ENCODE assay signal across 16 cellular contexts in genomic region chr6:3616565-3617176, GRCh38.
A peak's percentile ranks its signal among the peaks of the same experiment; 100 is the strongest.
DNase-seq lines count a peak whose midpoint lies in the region; ATAC-seq and TF ChIP-seq lines count a peak whose summit lies in the region.
"Had no signal": no experiment of that assay in that cellular context is flagged by ENCODE, and none has a peak within 500 bp of the region (broad histone marks: within the 10 kb centered on the region; RNA-seq: fewer than 3 reads in every experiment).

No MANE protein-coding gene starts in this region.

- no peak overlapping the region for H3K4me3 ChIP-seq in mucosa of descending colon
- H3K4me3 ChIP-seq: HAP-1 had no signal

- H3K36me3 ChIP-seq in mucosa of descending colon (ENCODE audit: low read depth) = no peaks in the 10 kb centered on the region
- H3K36me3 ChIP-seq: HAP-1 had no signal

- no peak for TF ChIP-seq CTCF in mucosa of descending colon (IDR thresholded peaks at IDR 0.05)

- ATAC-seq in mucosa of descending colon = no peak

- no peaks in the 10 kb centered on the region for H3K9me3 ChIP-seq in mucosa of descending colon
- H3K9me3 ChIP-seq: HAP-1 had no signal

- peak; percentile 44 for DNase-seq in activated CD8-positive, alpha-beta memory T cell treated with anti-CD3 and anti-CD28 coated beads for 24 hours
- no peak for DNase-seq in activated CD8-positive, alpha-beta memory T cell treated with anti-CD3 and anti-CD28 coated beads, Interleukin-2, amount 50 U/mL, for 4 hours
- peak; percentile 24 for DNase-seq in NCI-H748 treated with DMSO at 0.1 percent for 48 hours (lab: John Stamatoyannopoulos, UW)
- peak; percentile 9 for DNase-seq in iPS-NIHi7 (ENCODE audit: extremely low spot score)
- DNase-seq in ureter (ENCODE audit: low spot score) = peak; percentile 15
- no peak for DNase-seq in SHP77 treated with DMSO at 0.1 percent for 48 hours (lab: John Stamatoyannopoulos, UW)
- no peak for DNase-seq in mucosa of descending colon
- no peak for DNase-seq in NCI-H226
- DNase-seq: C1 segment of cervical spinal cord, COR-L47, DMS53, Karpas-422, NCI-H1930, NCI-H524, OCI-M1 had no signal

- H3K4me1 ChIP-seq in mucosa of descending colon (ENCODE audit: low read depth) = no peaks in the 10 kb centered on the region

- intact Hi-C loops in mucosa of descending colon (cut with DNase I, micrococcal nuclease) = no loop called here

Comparison
In these comparisons a context has a peak if more than half of its experiments do, and no peak if none do; other contexts are left out.
1. DNase-seq: peak in activated CD8-positive, alpha-beta memory T cell treated with anti-CD3 and anti-CD28 coated beads for 24 hours (single experiment), NCI-H748 treated with DMSO at 0.1 percent for 48 hours (single experiment), iPS-NIHi7 (single experiment) and ureter (single experiment); none in activated CD8-positive, alpha-beta memory T cell treated with anti-CD3 and anti-CD28 coated beads, Interleukin-2, amount 50 U/mL, for 4 hours (single experiment), SHP77 treated with DMSO at 0.1 percent for 48 hours (single experiment), mucosa of descending colon (0 of 3) and NCI-H226 (single experiment).